Comparison of ENCODE assay signal across 9 cellular contexts in the genomic region with DNA sequence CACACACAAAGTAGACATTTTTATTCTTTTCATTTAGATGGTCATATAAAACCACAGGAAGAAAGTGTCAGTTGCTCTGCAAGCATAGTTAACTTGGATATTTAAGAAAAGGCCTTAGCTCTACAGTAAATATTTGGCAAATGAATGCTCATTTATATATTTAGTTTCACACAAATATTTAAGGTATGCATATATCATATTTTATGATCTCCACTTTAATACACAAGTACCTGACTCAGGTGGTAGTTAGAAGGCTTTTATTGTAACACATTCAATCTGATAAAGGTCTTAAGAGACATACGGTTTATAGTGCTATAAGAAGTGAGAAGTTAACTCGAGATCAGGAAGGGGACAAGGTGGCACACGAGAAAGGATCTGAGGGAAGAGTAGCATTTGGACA.
"Had no signal": no experiment of that assay in that cellular context is flagged by ENCODE, and none has a peak within 500 bp of the region (broad histone marks: within the 10 kb centered on the region; RNA-seq: fewer than 3 reads in every experiment).

No MANE protein-coding gene starts in this region.

- H3K4me1 ChIP-seq: HAP-1 had no signal

- H2AFZ ChIP-seq: GM23248 had no signal

- DNase-seq: GM23248, GOT3, H7, HFFc6, IMR-90 had no signal

- H3K9me3 ChIP-seq: HAP-1 had no signal

- H3K27ac ChIP-seq: GM23248, HL-60 had no signal

- H3K9ac ChIP-seq: GM23248 had no signal

- ATAC-seq: HCT116, K562 had no signal

- H3K36me3 ChIP-seq: HAP-1 had no signal

- H3K4me3 ChIP-seq: GM23248, HAP-1, K562 had no signal
